31 cellular contexts compared by ENCODE assay signal in genomic region chr6:162562041-162562440, GRCh38.
A peak's percentile ranks its signal among the peaks of the same experiment; 100 is the strongest.
DNase-seq lines count a peak whose midpoint lies in the region; ATAC-seq and TF ChIP-seq lines count a peak whose summit lies in the region.
"Had no signal": no experiment of that assay in that cellular context is flagged by ENCODE, and none has a peak within 500 bp of the region (broad histone marks: within the 10 kb centered on the region; RNA-seq: fewer than 3 reads in every experiment).

No MANE protein-coding gene starts in this region.

- H3K4me3 ChIP-seq in WERI-Rb-1 (ENCODE audit: low read depth, low read length) (no peak overlapping the region), trophoblast cell (ENCODE audit: low read depth, low read length) (no peak overlapping the region), spleen (no peak overlapping the region)
- H3K4me3 ChIP-seq: A549; BLaER1; BLaER1 treated with 17β-estradiol and CSF1 and Interleukin-3, amounts not matched to agents 10 nM and 100 nM had no signal

- no peak for TF ChIP-seq POLR2A in spleen (IDR thresholded peaks at IDR 0.05)

- H2BK12ac ChIP-seq in trophoblast cell (ENCODE audit: low read length) = no peak overlapping the region

- DNase-seq in WERI-Rb-1 (no peak), trophoblast cell (peak; percentile 70 to 80), spleen (peak; percentile 29), omental fat pad (ENCODE audit: low spot score) (no peak), caudate nucleus (lab: John Stamatoyannopoulos, UW) (no peak)
- DNase-seq: 8988T; ACHN; AML-193; BE2C; C1 segment of cervical spinal cord; Caco-2; Calu3; CD4-positive, alpha-beta memory T cell; CD4-positive, alpha-beta T cell; CD4-positive, CD25-positive, alpha-beta regulatory T cell; CD8-positive, alpha-beta memory T cell; CD8-positive, alpha-beta T cell; COR-L47; DMS 273 treated with DMSO at 0.1 percent for 48 hours; DMS153; DMS53; DMS79; DMS79 treated with DMSO at 0.1 percent for 48 hours; DND-41; EL had no signal

- H3K79me1 ChIP-seq in trophoblast cell (ENCODE audit: low read length) = no peaks in the 10 kb centered on the region

- no peak overlapping the region for H2BK120ac ChIP-seq in trophoblast cell (ENCODE audit: insufficient read depth, low read length, poor library complexity)

- H3K9me3 ChIP-seq in WERI-Rb-1 (ENCODE audit: severe bottlenecking) (peaks cover 12% of the 10 kb centered on the region), trophoblast cell (ENCODE audit: insufficient read depth, low read depth, low read length) (peaks cover 3% of the 10 kb centered on the region), spleen (peaks cover 0 to 48% (median 37%) of the 10 kb centered on the region in 8 donors)
- H3K9me3 ChIP-seq: A549, BE2C, Caco-2 had no signal

- H2BK5ac ChIP-seq in trophoblast cell (ENCODE audit: low read depth, low read length, poor library complexity) = no peak overlapping the region

- no peak overlapping the region for H3K4ac ChIP-seq in trophoblast cell (ENCODE audit: low read depth, low read length)

- H3K18ac ChIP-seq in trophoblast cell (ENCODE audit: low read length) = no peak overlapping the region

- no peak overlapping the region for H4K91ac ChIP-seq in trophoblast cell (ENCODE audit: low read depth, low read length)

- no peak overlapping the region for H4K12ac ChIP-seq in trophoblast cell (ENCODE audit: low read depth, low read length)

- H3K9ac ChIP-seq in trophoblast cell (ENCODE audit: low read length) = no peak overlapping the region
- H3K9ac ChIP-seq: BLaER1; BLaER1 treated with 17β-estradiol and CSF1 and Interleukin-3, amounts not matched to agents 10 nM and 100 nM had no signal

- peak overlapping the region; percentile 47; the same call in 1 of the 2 replicates for H3K27ac ChIP-seq in WERI-Rb-1
- H3K27ac ChIP-seq in trophoblast cell (ENCODE audit: low read depth, low read length) = no peak overlapping the region
- no peak overlapping the region for H3K27ac ChIP-seq in spleen
- no peak overlapping the region for H3K27ac ChIP-seq in caudate nucleus (ENCODE audit: low read depth, low read length)
- H3K27ac ChIP-seq: 22Rv1; A549; BLaER1; BLaER1 treated with 17β-estradiol and CSF1 and Interleukin-3, amounts not matched to agents 10 nM and 100 nM; C4-2B had no signal

- no peak for TF ChIP-seq CTCF in WERI-Rb-1 (IDR thresholded peaks at IDR 0.05; ENCODE audit: low read depth, low read length)
- TF ChIP-seq CTCF in spleen (IDR thresholded peaks at IDR 0.05 in 8 of 11, conservative IDR thresholded peaks at IDR 0.05 in 3 of 11) = no peak
- TF ChIP-seq CTCF in omental fat pad (IDR thresholded peaks at IDR 0.05) = no peak

- no peak overlapping the region for H4K8ac ChIP-seq in trophoblast cell (ENCODE audit: low read depth, low read length)

- H2AFZ ChIP-seq in trophoblast cell (ENCODE audit: insufficient read depth, low read length, poor library complexity) = no peak overlapping the region

- H2AK5ac ChIP-seq in trophoblast cell (ENCODE audit: low read length) = no peak overlapping the region

- intact Hi-C loops in spleen (cut with DNase I; ENCODE audit: low total_unique reads) = no loop called here

- H3K4me2 ChIP-seq in trophoblast cell (ENCODE audit: low read length) = no peak overlapping the region
- H3K4me2 ChIP-seq: A549 had no signal

- WGBS in trophoblast cell (ENCODE audit: extremely low coverage, insufficient coverage, insufficient read length) = no CpG with 5 or more reads among the region's 3 CpGs
- WGBS in spleen, 5 donors = 83 to 97% (median 97%) methylated on average over 3 of the region's 3 CpGs

- H3K4me1 ChIP-seq in trophoblast cell (ENCODE audit: control insufficient read depth in 1 of 2, insufficient read depth in 2 of 2, low read length in 2 of 2) (no peaks in the 10 kb centered on the region), spleen (no peaks in the 10 kb centered on the region)
- H3K4me1 ChIP-seq: A549, BE2C, Caco-2 had no signal

- no peaks in the 10 kb centered on the region for H3K79me2 ChIP-seq in trophoblast cell (ENCODE audit: control insufficient read depth, insufficient read depth, low read length, poor library complexity)

- ATAC-seq in omental fat pad (ENCODE audit: low FRiP score) = no peak
- no peak for ATAC-seq in HG03135 (IDR thresholded peaks at IDR 0.05; ENCODE audit: unreplicated experiment)
- ATAC-seq: A549; CD8-positive, alpha-beta T cell had no signal

- no peaks in the 10 kb centered on the region for H3K27me3 ChIP-seq in WERI-Rb-1 (ENCODE audit: insufficient read depth, low read depth, severe bottlenecking)
- H3K27me3 ChIP-seq in trophoblast cell (ENCODE audit: insufficient read depth, low read length) = no peaks in the 10 kb centered on the region
- no peaks in the 10 kb centered on the region for H3K27me3 ChIP-seq in spleen (replicated peaks in 1 of 7)
- H3K27me3 ChIP-seq: BE2C; BLaER1; BLaER1 treated with 17β-estradiol and CSF1 and Interleukin-3, amounts not matched to agents 10 nM and 100 nM had no signal

- no peaks in the 10 kb centered on the region for H3K36me3 ChIP-seq in WERI-Rb-1
- no peaks in the 10 kb centered on the region for H3K36me3 ChIP-seq in trophoblast cell (ENCODE audit: control insufficient read depth in 1 of 2, insufficient read depth in 2 of 2, low read length in 2 of 2)
- H3K36me3 ChIP-seq in spleen = no peaks in the 10 kb centered on the region
- H3K36me3 ChIP-seq: BE2C; BLaER1; BLaER1 treated with 17β-estradiol and CSF1 and Interleukin-3, amounts not matched to agents 10 nM and 100 nM had no signal

- H3K23ac ChIP-seq in trophoblast cell (ENCODE audit: low read length) = no peak overlapping the region

- H3K14ac ChIP-seq in trophoblast cell (ENCODE audit: low read length) = no peak overlapping the region

Comparison
In these comparisons a context has a peak if more than half of its experiments do, and no peak if none do; other contexts are left out.
1. DNase-seq: peak in trophoblast cell (2 of 2) and spleen (single experiment); none in WERI-Rb-1 (single experiment), omental fat pad (single experiment) and caudate nucleus (0 of 61).